10 cellular contexts compared by ENCODE assay signal in genomic region chr6:101395345-101395744, GRCh38. TPM values are rescaled to one million over a fixed set of nuclear protein-coding genes. Genes with fewer than 3 reads are reported as not detected.
DNase-seq lines count a peak whose midpoint lies in the region; ATAC-seq and TF ChIP-seq lines count a peak whose summit lies in the region.
"Had no signal": no experiment of that assay in that cellular context is flagged by ENCODE, and none has a peak within 500 bp of the region (broad histone marks: within the 10 kb centered on the region; RNA-seq: fewer than 3 reads in every experiment).

No MANE protein-coding gene starts in this region.

- no peaks in the 10 kb centered on the region for H3K36me3 ChIP-seq in GM23248 (ENCODE audit: low read depth)
- H3K36me3 ChIP-seq: esophagus squamous epithelium had no signal

- no peaks in the 10 kb centered on the region for H3K9me3 ChIP-seq in GM23248 (ENCODE audit: low read depth)
- H3K9me3 ChIP-seq: esophagus squamous epithelium had no signal

- no peaks in the 10 kb centered on the region for H3K9me2 ChIP-seq in GM23248 (ENCODE audit: insufficient read depth)

- no peaks in the 10 kb centered on the region for H3K79me2 ChIP-seq in GM23248 (ENCODE audit: insufficient read depth)

- peak; percentile 38 for TF ChIP-seq CTCF in AG10803 (conservative IDR thresholded peaks at IDR 0.05; ENCODE audit: low read length)
- TF ChIP-seq CTCF in fibroblast of villous mesenchyme (IDR thresholded peaks at IDR 0.05; ENCODE audit: insufficient read depth, low read depth, low read length): peak; percentile 9

- H3K9ac ChIP-seq in GM23248: no peak overlapping the region

- no peak overlapping the region for H3K27ac ChIP-seq in GM23248
- H3K27ac ChIP-seq: esophagus squamous epithelium had no signal

- H2AFZ ChIP-seq in GM23248: no peak overlapping the region

- no peak overlapping the region for H3K4me2 ChIP-seq in GM23248 (ENCODE audit: unreplicated experiment)

- ATAC-seq in GM21576 (IDR thresholded peaks at IDR 0.05; ENCODE audit: unreplicated experiment): no peak

- DNase-seq in AG10803 (ENCODE audit: low read depth) (peak; percentile 14), GM23248 (peak; percentile 42), OCI-M1 (lab: John Stamatoyannopoulos, UW) (peak; percentile 19), fibroblast of villous mesenchyme (ENCODE audit: low read depth) (no peak), GDM1 (lab: John Stamatoyannopoulos, UW) (no peak)
- DNase-seq in activated CD4-positive, alpha-beta T cell treated with anti-CD3 and anti-CD28 coated beads for 1 hour: no peak
- DNase-seq: activated CD4-positive, alpha-beta T cell treated with anti-CD3 and anti-CD28 coated beads, Interleukin-2, amount 10 ng/mL, durations not matched to agents 24 days and 14 days; DMS153; esophagus squamous epithelium had no signal

- H3F3A ChIP-seq in GM23248 (ENCODE audit: insufficient read depth): no peaks in the 10 kb centered on the region

- H3K27me3 ChIP-seq in GM23248 (replicated peaks; ENCODE audit: insufficient read depth): peaks cover 15% of the 10 kb centered on the region

- H4K20me1 ChIP-seq in GM23248 (ENCODE audit: insufficient read depth): no peaks in the 10 kb centered on the region

- in situ Hi-C loops in GM23248 (cut with MboI): no loop called here

- 0 out of 2 replicates have a peak, but pooled peaks cover 6% of the 10 kb centered on the region for H3K4me1 ChIP-seq in GM23248 (ENCODE audit: insufficient read depth)

- H3K4me3 ChIP-seq in AG10803 (ENCODE audit: low read length): peak overlapping the region; percentile 71
- no peak overlapping the region for H3K4me3 ChIP-seq in GM23248
- no peak overlapping the region for H3K4me3 ChIP-seq in fibroblast of villous mesenchyme (ENCODE audit: low read depth, low read length)
- H3K4me3 ChIP-seq: esophagus squamous epithelium had no signal

RNA-seq across cellular contexts. Expression of gene GRIK2, which starts 1.8 kb away (rescaled TPM):
- 0.38 and 7.1 TPM in 2 replicates for total RNA-seq in GM23248 (2014; rRNA removed; shearing (Covaris generic))
- 0.99 and 1.4 TPM in 2 replicates for polyA plus RNA-seq in GM23248 (2016; fragmentation: Nextera tagmentation; extraction: Ambion mirVana)
- 15.1 and 20.6 TPM in 2 replicates for total RNA-seq in fibroblast of villous mesenchyme
- total RNA-seq: activated CD4-positive, alpha-beta T cell treated with anti-CD3 and anti-CD28 coated beads, Interleukin-2, amount 10 ng/mL, durations not matched to agents 24 days and 14 days had no signal

Comparison
In these comparisons a context has a peak if more than half of its experiments do, and no peak if none do; other contexts are left out.
1. DNase-seq: peak in AG10803 (single experiment), GM23248 (single experiment) and OCI-M1 (single experiment); none in fibroblast of villous mesenchyme (single experiment), GDM1 (single experiment) and activated CD4-positive, alpha-beta T cell treated with anti-CD3 and anti-CD28 coated beads for 1 hour (single experiment).